ENCODE assay signal across 14 cellular contexts in genomic region chr2:189933041-189933440, GRCh38.
A peak's percentile ranks its signal among the peaks of the same experiment; 100 is the strongest.
DNase-seq lines count a peak whose midpoint lies in the region; ATAC-seq and TF ChIP-seq lines count a peak whose summit lies in the region.
"Had no signal": no experiment of that assay in that cellular context is flagged by ENCODE, and none has a peak within 500 bp of the region (broad histone marks: within the 10 kb centered on the region; RNA-seq: fewer than 3 reads in every experiment).

No MANE protein-coding gene starts in this region.

- no peak overlapping the region for H3K27ac Mint-ChIP-seq in CD8-positive, alpha-beta memory T cell
- H3K27ac Mint-ChIP-seq: activated T-helper 2 cell treated with anti-CD3 and anti-CD28 coated beads, Interferon-gamma antibody, Interleukin-2, Interleukin-4, amounts not matched to agents 10 μg/mL and 5 μg/mL and 100 μg/mL, durations not matched to agents 14 hours and 24 hours and 36 hours had no signal

- CTCF ChIA-PET in CD8-positive, alpha-beta memory T cell (lab: Charles Lee) = no interaction called here

- POLR2A ChIA-PET in CD8-positive, alpha-beta memory T cell (lab: Charles Lee) = no interaction called here

- no peak overlapping the region for H3K4me3 Mint-ChIP-seq in CD8-positive, alpha-beta memory T cell

- peak overlapping the region; percentile 28 for H3K27ac ChIP-seq in brain microvascular endothelial cell
- H3K27ac ChIP-seq in CD8-positive, alpha-beta memory T cell (ENCODE audit: low read depth, low read length) = no peak overlapping the region
- H3K27ac ChIP-seq: WERI-Rb-1 had no signal

- no peaks in the 10 kb centered on the region for H3K36me3 ChIP-seq in brain microvascular endothelial cell (replicated peaks)
- H3K36me3 ChIP-seq in CD8-positive, alpha-beta memory T cell (ENCODE audit: insufficient read depth, low read length) = no peaks in the 10 kb centered on the region
- H3K36me3 ChIP-seq: WERI-Rb-1 had no signal

- peaks cover 2 to 19% of the 10 kb centered on the region in 2 donors for H3K27me3 Mint-ChIP-seq in CD8-positive, alpha-beta memory T cell

- TF ChIP-seq CTCF in brain microvascular endothelial cell (IDR thresholded peaks at IDR 0.05; ENCODE audit: low read depth, low read length, missing control alignments) = no peak

- H3K27me3 ChIP-seq in brain microvascular endothelial cell (replicated peaks) = no peaks in the 10 kb centered on the region
- no peaks in the 10 kb centered on the region for H3K27me3 ChIP-seq in CD8-positive, alpha-beta memory T cell (ENCODE audit: insufficient read depth, low read length, poor library complexity, severe bottlenecking)

- no peaks in the 10 kb centered on the region for H3K4me1 ChIP-seq in CD8-positive, alpha-beta memory T cell (ENCODE audit: insufficient read depth, low read length)

- DNase-seq in brain microvascular endothelial cell (no peak), NCI-H1694 (lab: John Stamatoyannopoulos, UW) (no peak), NCI-H1092 (lab: John Stamatoyannopoulos, UW) (no peak)
- no peak for DNase-seq in CD8-positive, alpha-beta memory T cell
- DNase-seq in activated T-cell treated with anti-CD3 and anti-CD28 coated beads, Interleukin-2, amount 50 U/mL, for 1 hour = no peak
- DNase-seq: Calu3; NK-92 treated with Interleukin-12 subunit alpha and Interleukin-12 subunit beta, amount 100 ng/mL, for 24 hours; right cardiac atrium; WERI-Rb-1 had no signal

- H3K4me1 Mint-ChIP-seq in CD8-positive, alpha-beta memory T cell = no peaks in the 10 kb centered on the region

- no peaks in the 10 kb centered on the region for H3K36me3 Mint-ChIP-seq in CD8-positive, alpha-beta memory T cell

- in situ Hi-C loops in brain microvascular endothelial cell (cut with HindIII; ENCODE audit: low pct_ligation_motif_present, low sequenced_read_pairs) = no loop called here

- no peak overlapping the region for H3K4me3 ChIP-seq in brain microvascular endothelial cell (ENCODE audit: low read depth, low read length)
- no peak overlapping the region for H3K4me3 ChIP-seq in CD8-positive, alpha-beta memory T cell (ENCODE audit: low read length)
- H3K4me3 ChIP-seq: lung had no signal

- ATAC-seq in GM18858 (IDR thresholded peaks at IDR 0.05; ENCODE audit: unreplicated experiment) (peak; percentile 96), GM21528 (IDR thresholded peaks at IDR 0.05; ENCODE audit: low FRiP score, unreplicated experiment) (peak; percentile 98), HG03103 (IDR thresholded peaks at IDR 0.05; ENCODE audit: low read depth, unreplicated experiment) (peak; percentile 84)
- ATAC-seq: right cardiac atrium had no signal

- H3K9me3 Mint-ChIP-seq in CD8-positive, alpha-beta memory T cell = peaks cover 0 to 2% (median 0%) of the 10 kb centered on the region in 5 donors
- H3K9me3 Mint-ChIP-seq: activated T-helper 2 cell treated with anti-CD3 and anti-CD28 coated beads, Interferon-gamma antibody, Interleukin-2, Interleukin-4, amounts not matched to agents 10 μg/mL and 5 μg/mL and 100 μg/mL, durations not matched to agents 14 hours and 24 hours and 36 hours had no signal

- H3K9me3 ChIP-seq in CD8-positive, alpha-beta memory T cell (ENCODE audit: low read length) = no peaks in the 10 kb centered on the region
